In genomic region chr3:126496894-126497850, GRCh38 we compare ENCODE assay signal across 1 cellular context.
A peak's percentile ranks its signal among the peaks of the same experiment; 100 is the strongest.
TF ChIP-seq lines count a peak whose summit lies in the region.

No MANE protein-coding gene starts in this region.

TF ChIP-seq in HepG2, 621 proteins besides CTCF, POLR2A, EP300 and RAD21:
- TF ChIP-seq ZNF687 (CRISPR knock-in tag; IDR thresholded peaks at IDR 0.05) (peak; percentile 1; the same call in 1 of the 2 replicates), ZNF660 (CRISPR knock-in tag; IDR thresholded peaks at IDR 0.05; ENCODE audit: borderline replicate concordance, low read depth) (no peak), ADNP (CRISPR knock-in tag; IDR thresholded peaks at IDR 0.05) (no peak), ZNF207 (IDR thresholded peaks at IDR 0.05; ENCODE audit: borderline replicate concordance) (no peak)
